ENCODE assay signal across 20 cellular contexts in genomic region chr18:32902566-32903330, GRCh38.
"Had no signal": no experiment of that assay in that cellular context is flagged by ENCODE, and none has a peak within 500 bp of the region (broad histone marks: within the 10 kb centered on the region; RNA-seq: fewer than 3 reads in every experiment).

No MANE protein-coding gene starts in this region.

- H3K4me1 ChIP-seq: heart right ventricle, neural progenitor cell, right atrium auricular region, tibial artery, upper lobe of left lung, uterus had no signal

- H3K9me3 ChIP-seq: mucosa of descending colon, ovary, tibial artery, upper lobe of left lung, uterus had no signal

- H3K27ac ChIP-seq: heart right ventricle, neural progenitor cell, ovary, right atrium auricular region, tibial artery, upper lobe of left lung, uterus had no signal

- FAIRE-seq: endometrium, frontal cortex, small intestine had no signal

- H2AFZ ChIP-seq: neural progenitor cell had no signal

- ATAC-seq: esophagus mucosa; heart right ventricle; left lobe of liver; mucosa of descending colon; natural killer cell treated with Interleukin-12 subunit alpha and Interleukin-12 subunit beta and Interleukin-15 and Interleukin-18, amount 100 ng/mL, for 72 hours; stimulated activated naive CD8-positive, alpha-beta T cell treated with anti-CD3 and anti-CD28 coated beads, Interleukin-15, Interleukin-2, amounts not matched to agents 100 U/mL and 50 U/mL, for 24 hours had no signal

- H3K4me3 ChIP-seq: heart right ventricle, mucosa of descending colon, neural progenitor cell, ovary, right atrium auricular region, tibial artery, upper lobe of left lung, uterus had no signal

- H3K27me3 ChIP-seq: heart right ventricle, neural progenitor cell, ovary, right atrium auricular region, tibial artery, upper lobe of left lung, uterus had no signal

- H3K9ac ChIP-seq: neural progenitor cell had no signal

- H3K4me2 ChIP-seq: neural progenitor cell had no signal

- DNase-seq: effector memory CD4-positive, alpha-beta T cell; heart right ventricle; islet precursor cell; mammary epithelial cell; mucosa of descending colon; nucleus accumbens; ovary; small intestine; stimulated activated CD4-positive, alpha-beta T cell treated with anti-CD3 and anti-CD28 coated beads, Interleukin-12 subunit alpha, Interleukin-12 subunit beta, amount 100 ng/mL, for 4 hours; stimulated activated naive CD8-positive, alpha-beta T cell treated with anti-CD3 and anti-CD28 coated beads, Interleukin-15, Interleukin-2, amounts not matched to agents 100 U/mL and 50 U/mL, for 24 hours; tibial artery; upper lobe of left lung; uterus had no signal

- H3K36me3 ChIP-seq: heart right ventricle, neural progenitor cell, ovary, right atrium auricular region, tibial artery, upper lobe of left lung, uterus had no signal
